In genomic region chr9:136487672-136488071, GRCh38 we compare ENCODE assay signal across 15 cellular contexts. TPM values are rescaled to one million over a fixed set of nuclear protein-coding genes. Genes with fewer than 3 reads are reported as not detected.
DNase-seq lines count a peak whose midpoint lies in the region; ATAC-seq and TF ChIP-seq lines count a peak whose summit lies in the region.
"Had no signal": no experiment of that assay in that cellular context is flagged by ENCODE, and none has a peak within 500 bp of the region (broad histone marks: within the 10 kb centered on the region; RNA-seq: fewer than 3 reads in every experiment).

No MANE protein-coding gene starts in this region.

- peak; percentile 40 for DNase-seq in Right ventricle myocardium inferior (ENCODE audit: missing footprints)
- no peak for DNase-seq in heart left ventricle
- no peak for DNase-seq in RWPE1 (ENCODE audit: low spot score)
- no peak for DNase-seq in neural progenitor cell (ENCODE audit: low spot score)
- no peak for DNase-seq in mesendoderm
- no peak for DNase-seq in OCI-M1 (lab: John Stamatoyannopoulos, UW)
- DNase-seq: 8988T; CD4-positive, alpha-beta memory T cell; DMS153; DMS79; H9 had no signal

- H3K4me1 Mint-ChIP-seq in neural progenitor cell: peaks cover 24% of the 10 kb centered on the region
- H3K4me1 Mint-ChIP-seq: H9 had no signal

- H3K4ac ChIP-seq in mesendoderm (ENCODE audit: low read depth, low read length): no peak overlapping the region

- CTCF ChIA-PET in RWPE1 (lab: Yijun Ruan, JAX): interaction anchor here (0.6 to 8.9 kb wide), 23 partner anchors 11 to 922 kb away, joined by 3 to 232 read pairs (median 5); no protein-coding TSS in a partner anchor

- no peak overlapping the region for H3K56ac ChIP-seq in mesendoderm (ENCODE audit: low read length)

- no peaks in the 10 kb centered on the region for H3K36me3 ChIP-seq in heart left ventricle
- no peaks in the 10 kb centered on the region for H3K36me3 ChIP-seq in neural progenitor cell
- no peaks in the 10 kb centered on the region for H3K36me3 ChIP-seq in mesendoderm (ENCODE audit: control insufficient read depth, insufficient read depth, low read length)

- no peak overlapping the region for H2BK120ac ChIP-seq in mesendoderm (ENCODE audit: low read depth, low read length)

- POLR2A ChIA-PET in RWPE1 (lab: Yijun Ruan, JAX; ENCODE audit: low non-redundant PET): no interaction called here

- H3K9me3 ChIP-seq in heart left ventricle (no peaks in the 10 kb centered on the region), neural progenitor cell (ENCODE audit: low read depth) (no peaks in the 10 kb centered on the region)
- H3K9me3 ChIP-seq: BLaER1 had no signal

- TF ChIP-seq CTCF in heart left ventricle (IDR thresholded peaks at IDR 0.05): no peak
- no peak for TF ChIP-seq CTCF in RWPE1 (conservative IDR thresholded peaks at IDR 0.05; ENCODE audit: low read depth)
- TF ChIP-seq CTCF in neural progenitor cell (IDR thresholded peaks at IDR 0.05): no peak

- peaks cover 7% of the 10 kb centered on the region for H3K27me3 Mint-ChIP-seq in neural progenitor cell (ENCODE audit: insufficient read depth, low read depth)
- H3K27me3 Mint-ChIP-seq: CD4-positive, alpha-beta memory T cell had no signal

- no peak overlapping the region for H3K4me3 Mint-ChIP-seq in neural progenitor cell
- H3K4me3 Mint-ChIP-seq: CD4-positive, alpha-beta memory T cell; H9 had no signal

- H2AK5ac ChIP-seq in mesendoderm (ENCODE audit: low read length): no peak overlapping the region

- H2BK5ac ChIP-seq in mesendoderm (ENCODE audit: low read length): no peak overlapping the region

- no peak overlapping the region for H3K4me2 ChIP-seq in neural progenitor cell
- no peak overlapping the region for H3K4me2 ChIP-seq in mesendoderm (ENCODE audit: low read length)
- H3K4me2 ChIP-seq: BLaER1 had no signal

- no peak for ATAC-seq in Right ventricle myocardium inferior
- ATAC-seq in heart left ventricle: no peak
- ATAC-seq in GM18517 (IDR thresholded peaks at IDR 0.05; ENCODE audit: unreplicated experiment): no peak
- ATAC-seq: HepG2 had no signal

- no peak overlapping the region for H2BK15ac ChIP-seq in mesendoderm (replicated peaks; ENCODE audit: low read depth)

- H3K4me1 ChIP-seq in heart left ventricle (peaks cover 8 to 28% (median 22%) of the 10 kb centered on the region in 12 donors), neural progenitor cell (no peaks in the 10 kb centered on the region), mesendoderm (ENCODE audit: control insufficient read depth, low read depth, low read length) (no peaks in the 10 kb centered on the region)

- WGBS in heart left ventricle, 4 donors: 89 to 95% (median 94%) methylated on average over 4 to 7 of the region's 7 CpGs
- WGBS in mesendoderm (ENCODE audit: extremely low coverage, insufficient coverage, low lambda C conversion rate): no CpG with 5 or more reads among the region's 7 CpGs

- no peak overlapping the region for H3K23ac ChIP-seq in mesendoderm (ENCODE audit: low read length)

- H4K8ac ChIP-seq in mesendoderm (ENCODE audit: low read depth, low read length): no peak overlapping the region

- H2AFZ ChIP-seq in neural progenitor cell (replicated peaks): no peak overlapping the region

- H3K79me2 ChIP-seq in neural progenitor cell (ENCODE audit: low read depth) (peaks cover 10% of the 10 kb centered on the region), mesendoderm (ENCODE audit: control insufficient read depth, insufficient read depth, low read length) (peaks cover under 1% of the 10 kb centered on the region)

- H4K20me1 ChIP-seq in neural progenitor cell (ENCODE audit: low read depth): peaks cover 19% of the 10 kb centered on the region

- no peaks in the 10 kb centered on the region for H3K79me1 ChIP-seq in mesendoderm (ENCODE audit: low read length)

- no peak overlapping the region for H4K5ac ChIP-seq in mesendoderm (ENCODE audit: low read length)

- no peaks in the 10 kb centered on the region for H3K9me3 Mint-ChIP-seq in neural progenitor cell
- H3K9me3 Mint-ChIP-seq: H9 had no signal

- peak overlapping the region; percentile 66 for H3K27ac Mint-ChIP-seq in neural progenitor cell
- H3K27ac Mint-ChIP-seq: CD14-positive monocyte; CD4-positive, alpha-beta memory T cell; H9 had no signal

- intact Hi-C loops in Right ventricle myocardium inferior (cut with DNase I): loop anchor here (1.0 to 5.0 kb wide), 3 partner anchors 138 to 205 kb away; no protein-coding TSS in a partner anchor
- intact Hi-C loops in heart left ventricle (cut with DNase I): loop anchor here (1.0 to 10.0 kb wide), 9 partner anchors 55 to 207 kb away; partner anchors contain the start of gene NOTCH1 (in 2 of the 10)

- H3K4me3 ChIP-seq in heart left ventricle (no peak overlapping the region), neural progenitor cell (no peak overlapping the region), mesendoderm (ENCODE audit: low read length) (no peak overlapping the region)
- H3K4me3 ChIP-seq: BLaER1 had no signal

- peaks cover 10% of the 10 kb centered on the region for H3F3A ChIP-seq in neural progenitor cell (ENCODE audit: low read depth)

- peaks cover 2% of the 10 kb centered on the region for H3K36me3 Mint-ChIP-seq in neural progenitor cell
- H3K36me3 Mint-ChIP-seq: CD14-positive monocyte had no signal

- no peaks in the 10 kb centered on the region for H3K27me3 ChIP-seq in heart left ventricle
- H3K27me3 ChIP-seq in neural progenitor cell: no peaks in the 10 kb centered on the region
- H3K27me3 ChIP-seq in mesendoderm (ENCODE audit: insufficient read depth, low read length, poor library complexity): no peaks in the 10 kb centered on the region
- H3K27me3 ChIP-seq: BLaER1 had no signal

- TF ChIP-seq POLR2A in heart left ventricle (IDR thresholded peaks at IDR 0.05): no peak

- H3K27ac ChIP-seq in heart left ventricle (no peak overlapping the region), RWPE1 (peak overlapping the region; percentile 2; the same call in 1 of the 2 replicates), neural progenitor cell (no peak overlapping the region), mesendoderm (ENCODE audit: low read depth, low read length) (no peak overlapping the region)
- H3K27ac ChIP-seq: BLaER1 had no signal

- no peak overlapping the region for H3K9ac ChIP-seq in neural progenitor cell
- H3K9ac ChIP-seq in mesendoderm (ENCODE audit: low read length): no peak overlapping the region
- H3K9ac ChIP-seq: BLaER1 had no signal

- no peak overlapping the region for H3K18ac ChIP-seq in mesendoderm (ENCODE audit: low read length)

RNA-seq across cellular contexts. Expression of gene SEC16A, which starts 4.8 kb away (rescaled TPM):
- total RNA-seq in Right ventricle myocardium inferior (22.3 TPM), heart left ventricle (10 to 100 TPM; 21.1 to 53.3 (median 30.2) TPM), neural progenitor cell (ENCODE audit: low replicate concordance) (16.8 and 23.8 TPM in 2 replicates)
- polyA plus RNA-seq in heart left ventricle: 10 to 100 TPM; 20.9 to 29.9 TPM
- 23.8 TPM for polyA plus RNA-seq in mesendoderm (2013, experiment 1 of 2)
- polyA plus RNA-seq in mesendoderm (2013, experiment 2 of 2): 22.3 TPM

RNA-seq across cellular contexts. Expression of gene INPP5E, which starts 48.0 kb away (rescaled TPM):
- total RNA-seq in Right ventricle myocardium inferior (10.8 TPM), heart left ventricle (10 to 100 TPM in 3 of 9 donors, 1 to 10 TPM in 6; 7.3 to 11.7 (median 9.5) TPM), neural progenitor cell (ENCODE audit: low replicate concordance) (8.8 and 23.6 TPM in 2 replicates)
- polyA plus RNA-seq in heart left ventricle: 1 to 10 TPM; 6.4 to 8.0 TPM
- polyA plus RNA-seq in mesendoderm (2013, experiment 1 of 2): 7.3 TPM
- polyA plus RNA-seq in mesendoderm (2013, experiment 2 of 2): 7.3 TPM

RNA-seq across cellular contexts. Expression of gene NOTCH1, which starts 58.2 kb away (rescaled TPM):
- total RNA-seq in Right ventricle myocardium inferior (18.7 TPM), heart left ventricle (10 to 100 TPM; 12.1 to 47.3 (median 22.1) TPM), neural progenitor cell (ENCODE audit: low replicate concordance) (11.7 and 32.4 TPM in 2 replicates)
- polyA plus RNA-seq in heart left ventricle: 10 to 100 TPM in 1 of 2 donors, 1 to 10 TPM in 1; 8.0 to 12.1 TPM
- polyA plus RNA-seq in mesendoderm (2013, experiment 1 of 2): 14.3 TPM
- polyA plus RNA-seq in mesendoderm (2013, experiment 2 of 2): 14.2 TPM
